ENCODE assay signal across 9 cellular contexts in the genomic region with DNA sequence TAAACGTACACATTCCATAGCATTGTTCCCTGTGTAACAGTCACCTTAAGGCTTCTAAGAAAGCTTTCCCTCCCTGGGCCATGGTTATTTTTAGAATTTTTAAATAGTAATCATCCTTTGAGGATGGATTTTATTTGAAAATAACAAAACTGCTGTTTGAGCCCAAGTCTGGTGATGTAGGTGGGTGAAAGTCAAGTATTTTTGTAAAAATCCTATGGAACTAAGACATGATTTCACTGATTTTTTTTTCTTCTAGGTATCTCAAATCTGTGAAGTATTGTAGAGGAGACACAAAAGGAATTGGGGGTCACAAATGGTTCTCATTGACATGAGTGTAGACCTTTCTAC. TPM values are rescaled to one million over a fixed set of nuclear protein-coding genes. Genes with fewer than 3 reads are reported as not detected.
DNase-seq lines count a peak whose midpoint lies in the region; ATAC-seq and TF ChIP-seq lines count a peak whose summit lies in the region.
"Had no signal": no experiment of that assay in that cellular context is flagged by ENCODE, and none has a peak within 500 bp of the region (broad histone marks: within the 10 kb centered on the region; RNA-seq: fewer than 3 reads in every experiment).

No MANE protein-coding gene starts in this region.

- H3K27me3 ChIP-seq in adipocyte (replicated peaks; ENCODE audit: control insufficient read depth, insufficient read depth, low read length), result no peaks in the 10 kb centered on the region

- H3K4me3 ChIP-seq in adipocyte (ENCODE audit: low read length), result peak overlapping the region; percentile 96

- no peak for TF ChIP-seq CTCF in type B pancreatic cell (conservative IDR thresholded peaks at IDR 0.05)

- DNase-seq in activated naive CD4-positive, alpha-beta T cell treated with Interleukin-2 at 50 U/mL for 16 hours, result no peak
- DNase-seq in adipocyte (ENCODE audit: low read depth) (no peak), memory B cell (ENCODE audit: low spot score in 2 of 2) (no peak), type B pancreatic cell (ENCODE audit: extremely low spot score, unreplicated experiment) (no peak), NCI-H510A treated with DMSO at 0.1 percent for 48 hours (lab: John Stamatoyannopoulos, UW) (no peak)

- ATAC-seq in memory B cell (ENCODE audit: low read depth) (no peak), GM21529 (IDR thresholded peaks at IDR 0.05; ENCODE audit: unreplicated experiment) (no peak), HG02642 (IDR thresholded peaks at IDR 0.05; ENCODE audit: poor library complexity, unreplicated experiment) (no peak)

- peak overlapping the region; percentile 99 for H3K9ac ChIP-seq in adipocyte (ENCODE audit: low read length)

- peak overlapping the region; percentile 95 for H3K27ac Mint-ChIP-seq in activated naive CD4-positive, alpha-beta T cell treated with anti-CD3 and anti-CD28 coated beads, Interleukin-2, amount 50 U/mL, for 24 hours
- H3K27ac Mint-ChIP-seq in memory B cell (peak overlapping the region; percentile 100), type B pancreatic cell (peak overlapping the region; percentile 100)

- H3K9me3 ChIP-seq in adipocyte (ENCODE audit: control insufficient read depth, low read length), result no peaks in the 10 kb centered on the region

- H3K27me3 Mint-ChIP-seq in activated naive CD4-positive, alpha-beta T cell treated with anti-CD3 and anti-CD28 coated beads, Interleukin-2, amount 50 U/mL, for 24 hours, result no peaks in the 10 kb centered on the region
- H3K27me3 Mint-ChIP-seq in memory B cell (no peaks in the 10 kb centered on the region), type B pancreatic cell (no peaks in the 10 kb centered on the region)

- H3K36me3 ChIP-seq in adipocyte (ENCODE audit: control insufficient read depth, insufficient read depth, low read length, severe bottlenecking), result peaks cover 46% of the 10 kb centered on the region

- peaks cover 66% of the 10 kb centered on the region for H3K4me1 ChIP-seq in adipocyte (ENCODE audit: control insufficient read depth, insufficient read depth, low read length)

- peaks cover 61% of the 10 kb centered on the region for H3K4me1 Mint-ChIP-seq in activated naive CD4-positive, alpha-beta T cell treated with anti-CD3 and anti-CD28 coated beads, Interleukin-2, amount 50 U/mL, for 24 hours
- H3K4me1 Mint-ChIP-seq in memory B cell (peaks cover 42% of the 10 kb centered on the region), type B pancreatic cell (ENCODE audit: unreplicated experiment) (peaks cover 6% of the 10 kb centered on the region)

- H3K4me3 Mint-ChIP-seq in activated naive CD4-positive, alpha-beta T cell treated with anti-CD3 and anti-CD28 coated beads, Interleukin-2, amount 50 U/mL, for 24 hours, result peak overlapping the region; percentile 98
- H3K4me3 Mint-ChIP-seq in memory B cell (no peak overlapping the region), type B pancreatic cell (peak overlapping the region; percentile 100)

- peaks cover 20% of the 10 kb centered on the region for H3K36me3 Mint-ChIP-seq in activated naive CD4-positive, alpha-beta T cell treated with anti-CD3 and anti-CD28 coated beads, Interleukin-2, amount 50 U/mL, for 24 hours
- H3K36me3 Mint-ChIP-seq in memory B cell, result peaks cover 21% of the 10 kb centered on the region
- peaks cover 4% of the 10 kb centered on the region for H3K36me3 Mint-ChIP-seq in type B pancreatic cell

- no peaks in the 10 kb centered on the region for H3K9me3 Mint-ChIP-seq in activated naive CD4-positive, alpha-beta T cell treated with anti-CD3 and anti-CD28 coated beads, Interleukin-2, amount 50 U/mL, for 24 hours
- H3K9me3 Mint-ChIP-seq in memory B cell (no peaks in the 10 kb centered on the region), type B pancreatic cell (no peaks in the 10 kb centered on the region)

RNA-seq across cellular contexts. Expression of a gene that starts 1.4 kb away (rescaled TPM):
- total RNA-seq in type B pancreatic cell (ENCODE audit: low replicate concordance), result 78.9 and 106 TPM in 2 replicates

RNA-seq across cellular contexts. Expression of a gene that starts 2.8 kb away (rescaled TPM):
- 48.5 and 72.6 TPM in 2 replicates for total RNA-seq in type B pancreatic cell (ENCODE audit: low replicate concordance)

RNA-seq across cellular contexts. Expression of a gene that starts 34.1 kb away (rescaled TPM):
- total RNA-seq in type B pancreatic cell (ENCODE audit: low replicate concordance), result 0.33 and 27.2 TPM in 2 replicates
- total RNA-seq: kidney epithelial cell had no signal

RNA-seq across cellular contexts. Expression of a gene that starts 48.7 kb away (rescaled TPM):
- total RNA-seq in type B pancreatic cell (ENCODE audit: low replicate concordance), result 4.7 and 4.9 TPM in 2 replicates
